ENCODE assay signal across 1 cellular context in the genomic region with DNA sequence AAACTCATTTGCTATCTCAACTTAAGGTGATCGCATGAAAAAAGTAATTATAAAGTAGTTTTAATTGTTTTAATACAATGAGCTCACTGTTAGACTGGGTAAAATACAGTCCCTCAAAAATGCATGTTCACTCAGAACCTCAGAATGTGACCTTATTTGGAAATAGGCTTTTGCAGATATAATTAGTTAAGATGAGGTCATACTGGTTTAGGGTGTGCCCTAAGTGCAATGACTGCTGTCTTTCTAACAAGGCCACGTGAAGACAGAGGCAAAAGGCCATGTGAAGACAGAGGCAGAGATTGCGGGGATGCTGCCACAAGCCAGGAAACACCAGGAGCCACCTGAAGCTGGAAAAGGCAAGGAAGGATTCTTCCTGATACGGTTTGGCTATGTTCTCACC.
TF ChIP-seq lines count a peak whose summit lies in the region.

No MANE protein-coding gene starts in this region.

TF ChIP-seq in K562, 482 proteins besides CTCF, POLR2A, EP300 and RAD21 (continued from another document):
- TF ChIP-seq C11orf30 (IDR thresholded peaks at IDR 0.05; ENCODE audit: low read depth) = peak; percentile 25; the same call in 1 of the 2 replicates
- TF ChIP-seq ATF7 (IDR thresholded peaks at IDR 0.05) = peak; percentile 93
- TF ChIP-seq, protein P1, sequence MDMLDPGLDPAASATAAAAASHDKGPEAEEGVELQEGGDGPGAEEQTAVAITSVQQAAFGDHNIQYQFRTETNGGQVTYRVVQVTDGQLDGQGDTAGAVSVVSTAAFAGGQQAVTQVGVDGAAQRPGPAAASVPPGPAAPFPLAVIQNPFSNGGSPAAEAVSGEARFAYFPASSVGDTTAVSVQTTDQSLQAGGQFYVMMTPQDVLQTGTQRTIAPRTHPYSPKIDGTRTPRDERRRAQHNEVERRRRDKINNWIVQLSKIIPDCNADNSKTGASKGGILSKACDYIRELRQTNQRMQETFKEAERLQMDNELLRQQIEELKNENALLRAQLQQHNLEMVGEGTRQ (CRISPR knock-in tag; IDR thresholded peaks at IDR 0.05) = 0 out of 2 replicates have a peak, but pooled peaks have one; percentile 36
- peak in 1 of 2 experiments; percentile 36; a peak in 1 of 4 replicates for TF ChIP-seq TRIM24 (IDR thresholded peaks at IDR 0.05)
- TF ChIP-seq PHB2 (IDR thresholded peaks at IDR 0.05; ENCODE audit: low read depth) = no peak
- TF ChIP-seq ZNF583 (CRISPR knock-in tag; IDR thresholded peaks at IDR 0.05) = no peak
- peak; percentile 58; the same call in 1 of the 2 replicates for TF ChIP-seq JUND (IDR thresholded peaks at IDR 0.05; ENCODE audit: borderline replicate concordance, low read depth, low read length)
- peak; percentile 82 for TF ChIP-seq JUND (tag; IDR thresholded peaks at IDR 0.05; ENCODE audit: borderline replicate concordance, low read depth, low read length)
- 0 out of 2 replicates have a peak, but pooled peaks have one; percentile 21 for TF ChIP-seq FOXJ2 (tag; IDR thresholded peaks at IDR 0.05)
- no peak for TF ChIP-seq ZNF140 (CRISPR knock-in tag; IDR thresholded peaks at IDR 0.05)
- TF ChIP-seq KDM1A (IDR thresholded peaks at IDR 0.05) = peak; percentile 30 to 48; a peak in 2 of 4 replicates
- TF ChIP-seq, protein P2, sequence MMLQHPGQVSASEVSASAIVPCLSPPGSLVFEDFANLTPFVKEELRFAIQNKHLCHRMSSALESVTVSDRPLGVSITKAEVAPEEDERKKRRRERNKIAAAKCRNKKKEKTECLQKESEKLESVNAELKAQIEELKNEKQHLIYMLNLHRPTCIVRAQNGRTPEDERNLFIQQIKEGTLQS (IDR thresholded peaks at IDR 0.05) = peak; percentile 72
- TF ChIP-seq, protein P2 (CRISPR knock-in tag; conservative IDR thresholded peaks at IDR 0.05) = no peak
- TF ChIP-seq, protein P3, sequence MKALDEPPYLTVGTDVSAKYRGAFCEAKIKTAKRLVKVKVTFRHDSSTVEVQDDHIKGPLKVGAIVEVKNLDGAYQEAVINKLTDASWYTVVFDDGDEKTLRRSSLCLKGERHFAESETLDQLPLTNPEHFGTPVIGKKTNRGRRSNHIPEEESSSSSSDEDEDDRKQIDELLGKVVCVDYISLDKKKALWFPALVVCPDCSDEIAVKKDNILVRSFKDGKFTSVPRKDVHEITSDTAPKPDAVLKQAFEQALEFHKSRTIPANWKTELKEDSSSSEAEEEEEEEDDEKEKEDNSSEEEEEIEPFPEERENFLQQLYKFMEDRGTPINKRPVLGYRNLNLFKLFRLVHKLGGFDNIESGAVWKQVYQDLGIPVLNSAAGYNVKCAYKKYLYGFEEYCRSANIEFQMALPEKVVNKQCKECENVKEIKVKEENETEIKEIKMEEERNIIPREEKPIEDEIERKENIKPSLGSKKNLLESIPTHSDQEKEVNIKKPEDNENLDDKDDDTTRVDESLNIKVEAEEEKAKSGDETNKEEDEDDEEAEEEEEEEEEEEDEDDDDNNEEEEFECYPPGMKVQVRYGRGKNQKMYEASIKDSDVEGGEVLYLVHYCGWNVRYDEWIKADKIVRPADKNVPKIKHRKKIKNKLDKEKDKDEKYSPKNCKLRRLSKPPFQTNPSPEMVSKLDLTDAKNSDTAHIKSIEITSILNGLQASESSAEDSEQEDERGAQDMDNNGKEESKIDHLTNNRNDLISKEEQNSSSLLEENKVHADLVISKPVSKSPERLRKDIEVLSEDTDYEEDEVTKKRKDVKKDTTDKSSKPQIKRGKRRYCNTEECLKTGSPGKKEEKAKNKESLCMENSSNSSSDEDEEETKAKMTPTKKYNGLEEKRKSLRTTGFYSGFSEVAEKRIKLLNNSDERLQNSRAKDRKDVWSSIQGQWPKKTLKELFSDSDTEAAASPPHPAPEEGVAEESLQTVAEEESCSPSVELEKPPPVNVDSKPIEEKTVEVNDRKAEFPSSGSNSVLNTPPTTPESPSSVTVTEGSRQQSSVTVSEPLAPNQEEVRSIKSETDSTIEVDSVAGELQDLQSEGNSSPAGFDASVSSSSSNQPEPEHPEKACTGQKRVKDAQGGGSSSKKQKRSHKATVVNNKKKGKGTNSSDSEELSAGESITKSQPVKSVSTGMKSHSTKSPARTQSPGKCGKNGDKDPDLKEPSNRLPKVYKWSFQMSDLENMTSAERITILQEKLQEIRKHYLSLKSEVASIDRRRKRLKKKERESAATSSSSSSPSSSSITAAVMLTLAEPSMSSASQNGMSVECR (CRISPR knock-in tag; IDR thresholded peaks at IDR 0.05) = no peak
- TF ChIP-seq TSC22D4 (tag; IDR thresholded peaks at IDR 0.05) = no peak
- peak in 1 of 2 experiments; percentile 91; a peak in 2 of 4 replicates for TF ChIP-seq RCOR1 (IDR thresholded peaks at IDR 0.05; ENCODE audit: borderline replicate concordance in 1 of 2, low read depth in 2 of 2, low read length in 2 of 2)
- TF ChIP-seq FOXP1 (CRISPR knock-in tag; IDR thresholded peaks at IDR 0.05) = no peak
- TF ChIP-seq L3MBTL2 (IDR thresholded peaks at IDR 0.05) = peak; percentile 77
- TF ChIP-seq WHSC1 (IDR thresholded peaks at IDR 0.05; ENCODE audit: low read length) = no peak
- TF ChIP-seq, protein P4, sequence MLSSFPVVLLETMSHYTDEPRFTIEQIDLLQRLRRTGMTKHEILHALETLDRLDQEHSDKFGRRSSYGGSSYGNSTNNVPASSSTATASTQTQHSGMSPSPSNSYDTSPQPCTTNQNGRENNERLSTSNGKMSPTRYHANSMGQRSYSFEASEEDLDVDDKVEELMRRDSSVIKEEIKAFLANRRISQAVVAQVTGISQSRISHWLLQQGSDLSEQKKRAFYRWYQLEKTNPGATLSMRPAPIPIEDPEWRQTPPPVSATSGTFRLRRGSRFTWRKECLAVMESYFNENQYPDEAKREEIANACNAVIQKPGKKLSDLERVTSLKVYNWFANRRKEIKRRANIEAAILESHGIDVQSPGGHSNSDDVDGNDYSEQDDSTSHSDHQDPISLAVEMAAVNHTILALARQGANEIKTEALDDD (IDR thresholded peaks at IDR 0.05) = 0 out of 2 replicates have a peak, but pooled peaks have one; percentile 22
- TF ChIP-seq NFE2 (IDR thresholded peaks at IDR 0.05; ENCODE audit: low read depth) = peak; percentile 70; the same call in 1 of the 2 replicates
- TF ChIP-seq CCAR2 (IDR thresholded peaks at IDR 0.05; ENCODE audit: low read depth, low read length) = no peak
- TF ChIP-seq EP400 (IDR thresholded peaks at IDR 0.05) = 0 out of 2 replicates have a peak, but pooled peaks have one; percentile 14
- TF ChIP-seq, protein P5, sequence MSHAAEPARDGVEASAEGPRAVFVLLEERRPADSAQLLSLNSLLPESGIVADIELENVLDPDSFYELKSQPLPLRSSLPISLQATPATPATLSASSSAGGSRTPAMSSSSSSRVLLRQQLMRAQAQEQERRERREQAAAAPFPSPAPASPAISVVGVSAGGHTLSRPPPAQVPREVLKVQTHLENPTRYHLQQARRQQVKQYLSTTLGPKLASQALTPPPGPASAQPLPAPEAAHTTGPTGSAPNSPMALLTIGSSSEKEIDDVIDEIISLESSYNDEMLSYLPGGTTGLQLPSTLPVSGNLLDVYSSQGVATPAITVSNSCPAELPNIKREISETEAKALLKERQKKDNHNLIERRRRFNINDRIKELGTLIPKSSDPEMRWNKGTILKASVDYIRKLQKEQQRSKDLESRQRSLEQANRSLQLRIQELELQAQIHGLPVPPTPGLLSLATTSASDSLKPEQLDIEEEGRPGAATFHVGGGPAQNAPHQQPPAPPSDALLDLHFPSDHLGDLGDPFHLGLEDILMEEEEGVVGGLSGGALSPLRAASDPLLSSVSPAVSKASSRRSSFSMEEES (CRISPR knock-in tag; IDR thresholded peaks at IDR 0.05) = no peak
- TF ChIP-seq, protein P6, sequence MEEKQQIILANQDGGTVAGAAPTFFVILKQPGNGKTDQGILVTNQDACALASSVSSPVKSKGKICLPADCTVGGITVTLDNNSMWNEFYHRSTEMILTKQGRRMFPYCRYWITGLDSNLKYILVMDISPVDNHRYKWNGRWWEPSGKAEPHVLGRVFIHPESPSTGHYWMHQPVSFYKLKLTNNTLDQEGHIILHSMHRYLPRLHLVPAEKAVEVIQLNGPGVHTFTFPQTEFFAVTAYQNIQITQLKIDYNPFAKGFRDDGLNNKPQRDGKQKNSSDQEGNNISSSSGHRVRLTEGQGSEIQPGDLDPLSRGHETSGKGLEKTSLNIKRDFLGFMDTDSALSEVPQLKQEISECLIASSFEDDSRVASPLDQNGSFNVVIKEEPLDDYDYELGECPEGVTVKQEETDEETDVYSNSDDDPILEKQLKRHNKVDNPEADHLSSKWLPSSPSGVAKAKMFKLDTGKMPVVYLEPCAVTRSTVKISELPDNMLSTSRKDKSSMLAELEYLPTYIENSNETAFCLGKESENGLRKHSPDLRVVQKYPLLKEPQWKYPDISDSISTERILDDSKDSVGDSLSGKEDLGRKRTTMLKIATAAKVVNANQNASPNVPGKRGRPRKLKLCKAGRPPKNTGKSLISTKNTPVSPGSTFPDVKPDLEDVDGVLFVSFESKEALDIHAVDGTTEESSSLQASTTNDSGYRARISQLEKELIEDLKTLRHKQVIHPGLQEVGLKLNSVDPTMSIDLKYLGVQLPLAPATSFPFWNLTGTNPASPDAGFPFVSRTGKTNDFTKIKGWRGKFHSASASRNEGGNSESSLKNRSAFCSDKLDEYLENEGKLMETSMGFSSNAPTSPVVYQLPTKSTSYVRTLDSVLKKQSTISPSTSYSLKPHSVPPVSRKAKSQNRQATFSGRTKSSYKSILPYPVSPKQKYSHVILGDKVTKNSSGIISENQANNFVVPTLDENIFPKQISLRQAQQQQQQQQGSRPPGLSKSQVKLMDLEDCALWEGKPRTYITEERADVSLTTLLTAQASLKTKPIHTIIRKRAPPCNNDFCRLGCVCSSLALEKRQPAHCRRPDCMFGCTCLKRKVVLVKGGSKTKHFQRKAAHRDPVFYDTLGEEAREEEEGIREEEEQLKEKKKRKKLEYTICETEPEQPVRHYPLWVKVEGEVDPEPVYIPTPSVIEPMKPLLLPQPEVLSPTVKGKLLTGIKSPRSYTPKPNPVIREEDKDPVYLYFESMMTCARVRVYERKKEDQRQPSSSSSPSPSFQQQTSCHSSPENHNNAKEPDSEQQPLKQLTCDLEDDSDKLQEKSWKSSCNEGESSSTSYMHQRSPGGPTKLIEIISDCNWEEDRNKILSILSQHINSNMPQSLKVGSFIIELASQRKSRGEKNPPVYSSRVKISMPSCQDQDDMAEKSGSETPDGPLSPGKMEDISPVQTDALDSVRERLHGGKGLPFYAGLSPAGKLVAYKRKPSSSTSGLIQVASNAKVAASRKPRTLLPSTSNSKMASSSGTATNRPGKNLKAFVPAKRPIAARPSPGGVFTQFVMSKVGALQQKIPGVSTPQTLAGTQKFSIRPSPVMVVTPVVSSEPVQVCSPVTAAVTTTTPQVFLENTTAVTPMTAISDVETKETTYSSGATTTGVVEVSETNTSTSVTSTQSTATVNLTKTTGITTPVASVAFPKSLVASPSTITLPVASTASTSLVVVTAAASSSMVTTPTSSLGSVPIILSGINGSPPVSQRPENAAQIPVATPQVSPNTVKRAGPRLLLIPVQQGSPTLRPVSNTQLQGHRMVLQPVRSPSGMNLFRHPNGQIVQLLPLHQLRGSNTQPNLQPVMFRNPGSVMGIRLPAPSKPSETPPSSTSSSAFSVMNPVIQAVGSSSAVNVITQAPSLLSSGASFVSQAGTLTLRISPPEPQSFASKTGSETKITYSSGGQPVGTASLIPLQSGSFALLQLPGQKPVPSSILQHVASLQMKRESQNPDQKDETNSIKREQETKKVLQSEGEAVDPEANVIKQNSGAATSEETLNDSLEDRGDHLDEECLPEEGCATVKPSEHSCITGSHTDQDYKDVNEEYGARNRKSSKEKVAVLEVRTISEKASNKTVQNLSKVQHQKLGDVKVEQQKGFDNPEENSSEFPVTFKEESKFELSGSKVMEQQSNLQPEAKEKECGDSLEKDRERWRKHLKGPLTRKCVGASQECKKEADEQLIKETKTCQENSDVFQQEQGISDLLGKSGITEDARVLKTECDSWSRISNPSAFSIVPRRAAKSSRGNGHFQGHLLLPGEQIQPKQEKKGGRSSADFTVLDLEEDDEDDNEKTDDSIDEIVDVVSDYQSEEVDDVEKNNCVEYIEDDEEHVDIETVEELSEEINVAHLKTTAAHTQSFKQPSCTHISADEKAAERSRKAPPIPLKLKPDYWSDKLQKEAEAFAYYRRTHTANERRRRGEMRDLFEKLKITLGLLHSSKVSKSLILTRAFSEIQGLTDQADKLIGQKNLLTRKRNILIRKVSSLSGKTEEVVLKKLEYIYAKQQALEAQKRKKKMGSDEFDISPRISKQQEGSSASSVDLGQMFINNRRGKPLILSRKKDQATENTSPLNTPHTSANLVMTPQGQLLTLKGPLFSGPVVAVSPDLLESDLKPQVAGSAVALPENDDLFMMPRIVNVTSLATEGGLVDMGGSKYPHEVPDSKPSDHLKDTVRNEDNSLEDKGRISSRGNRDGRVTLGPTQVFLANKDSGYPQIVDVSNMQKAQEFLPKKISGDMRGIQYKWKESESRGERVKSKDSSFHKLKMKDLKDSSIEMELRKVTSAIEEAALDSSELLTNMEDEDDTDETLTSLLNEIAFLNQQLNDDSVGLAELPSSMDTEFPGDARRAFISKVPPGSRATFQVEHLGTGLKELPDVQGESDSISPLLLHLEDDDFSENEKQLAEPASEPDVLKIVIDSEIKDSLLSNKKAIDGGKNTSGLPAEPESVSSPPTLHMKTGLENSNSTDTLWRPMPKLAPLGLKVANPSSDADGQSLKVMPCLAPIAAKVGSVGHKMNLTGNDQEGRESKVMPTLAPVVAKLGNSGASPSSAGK (IDR thresholded peaks at IDR 0.05) = peak; percentile 37; the same call in 1 of the 2 replicates
- TF ChIP-seq ZNF263 (CRISPR knock-in tag; IDR thresholded peaks at IDR 0.05; ENCODE audit: borderline replicate concordance) = no peak
- TF ChIP-seq NR2C1 (IDR thresholded peaks at IDR 0.05) = no peak
- TF ChIP-seq NR2C1 (tag; IDR thresholded peaks at IDR 0.05) = 0 out of 2 replicates have a peak, but pooled peaks have one; percentile 22
- peak; percentile 40; the same call in 1 of the 2 replicates for TF ChIP-seq MYC (IDR thresholded peaks at IDR 0.05; ENCODE audit: low read depth, low read length)
- TF ChIP-seq MYC (CRISPR knock-in tag; IDR thresholded peaks at IDR 0.05; ENCODE audit: borderline replicate concordance, low read depth) = no peak
TF ChIP-seq in K562: peak in this region for 24.
